ENCODE assay signal across 8 cellular contexts in the genomic region with DNA sequence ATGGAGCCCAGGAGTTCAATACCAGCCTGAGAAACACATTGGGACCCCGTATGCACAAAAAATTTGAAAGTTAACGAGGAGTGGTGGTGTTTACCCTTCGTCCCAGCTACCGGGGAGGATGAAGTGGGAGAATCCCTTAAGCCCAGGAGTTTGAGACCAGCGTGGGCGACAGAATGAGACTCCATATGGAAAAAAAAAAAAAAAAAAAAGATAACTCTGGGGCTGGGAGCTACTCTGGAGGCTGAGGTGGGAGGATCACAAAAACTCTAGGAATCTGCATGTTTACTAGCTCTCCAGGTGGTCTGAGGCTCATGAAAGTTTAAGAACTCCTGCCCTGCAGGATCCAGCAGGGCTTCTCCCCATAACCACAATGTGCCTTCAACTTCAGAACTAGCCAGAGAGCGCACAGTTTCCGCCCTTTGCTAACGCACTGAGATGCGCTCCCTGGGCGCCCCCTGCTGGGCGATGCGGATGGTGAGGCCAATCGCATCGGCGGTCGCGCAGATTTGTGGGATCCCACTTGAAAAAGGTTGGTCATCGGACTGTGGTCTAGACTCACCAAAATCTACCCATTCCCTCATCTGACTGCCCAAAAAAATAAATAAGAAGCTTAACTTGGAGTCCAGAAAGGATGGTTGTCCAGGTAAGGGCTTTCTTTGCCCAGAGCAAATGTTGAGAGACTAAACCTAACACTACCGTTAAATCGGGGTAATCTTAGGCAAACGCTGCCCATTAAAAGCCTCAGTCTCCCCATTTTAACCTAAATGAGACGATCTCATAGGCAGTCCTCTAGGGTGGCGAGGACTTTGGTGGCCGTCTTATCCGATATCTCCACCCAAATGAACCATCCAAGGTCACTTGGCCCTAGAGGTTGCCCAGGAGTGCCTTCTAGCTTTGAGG. TPM values are rescaled to one million over a fixed set of nuclear protein-coding genes. Genes with fewer than 3 reads are reported as not detected.
DNase-seq lines count a peak whose midpoint lies in the region; ATAC-seq lines count a peak whose summit lies in the region.

No MANE protein-coding gene starts in this region.

- intact Hi-C loops in left colon (cut with DNase I, micrococcal nuclease) = no loop called here

- DNase-seq in A172 (ENCODE audit: low spot score) (peak; percentile 55), NCI-H2107 (lab: John Stamatoyannopoulos, UW) (peak; percentile 49), left colon (peak; percentile 72 to 88)
- peak; percentile 75 for DNase-seq in activated CD4-positive, alpha-beta T cell treated with anti-CD3 and anti-CD28 coated beads for 1 hour
- peak; percentile 80 for DNase-seq in central memory CD4-positive, alpha-beta T cell
- peak; percentile 83 to 89 for DNase-seq in stimulated activated CD4-positive, alpha-beta T cell treated with anti-CD3 and anti-CD28 coated beads, Interleukin-4, amount 100 ng/mL, for 48 hours (ENCODE audit: low read depth in 2 of 2)

- ATAC-seq in GM18909 (IDR thresholded peaks at IDR 0.05; ENCODE audit: poor library complexity, unreplicated experiment) = peak; percentile 52
- ATAC-seq in left colon = peak; percentile 42
- ATAC-seq in GM21717 (IDR thresholded peaks at IDR 0.05; ENCODE audit: unreplicated experiment) = no peak

RNA-seq across cellular contexts. Expression of gene ZNF683, which starts 8.8 kb away (rescaled TPM):
- total RNA-seq in A172 (2014; rRNA removed; shearing (Covaris generic)) = not detected in 2 replicates
- total RNA-seq in left colon = not detected

RNA-seq across cellular contexts. Expression of gene CRYBG2, which starts 9.9 kb away (rescaled TPM):
- 0.02 and 0.17 TPM in 2 replicates for total RNA-seq in A172 (2014; rRNA removed; shearing (Covaris generic))
- 10 to 100 TPM; 21.5 to 69.3 TPM for total RNA-seq in left colon

RNA-seq across cellular contexts. Expression of gene CD52, which starts 46.0 kb away (rescaled TPM):
- total RNA-seq in A172 (2014; rRNA removed; shearing (Covaris generic)) = not detected in 2 replicates
- total RNA-seq in left colon = 10 to 100 TPM in 1 of 2 donors, 1 to 10 TPM in 1; 5.7 to 12.9 TPM

RNA-seq across cellular contexts. Expression of gene LIN28A, which starts 46.8 kb away (rescaled TPM):
- total RNA-seq in A172 (2014; rRNA removed; shearing (Covaris generic)) = not detected in 2 replicates
- total RNA-seq in left colon = not detected

RNA-seq across cellular contexts. Expression of gene UBXN11, which starts 57.4 kb away (rescaled TPM):
- total RNA-seq in A172 (2014; rRNA removed; shearing (Covaris generic)) = 2.9 and 7.6 TPM in 2 replicates
- total RNA-seq in left colon = 10 to 100 TPM in 1 of 2 donors, 1 to 10 TPM in 1; 10.0 to 13.4 TPM

Comparison
In these comparisons a context has a peak if more than half of its experiments do, and no peak if none do; other contexts are left out.
1. RNA of gene CRYBG2, which starts 9.9 kb away (total RNA-seq): 21.5 to 69.3 TPM in left colon; 0.02 to 0.17 TPM in A172; every median in the first group is over 10 times any median in the second.
2. Peak in every context shown above with its lines, with median percentiles within 50 percentile points of each other: DNase-seq.